31 cellular contexts compared by ENCODE assay signal in genomic region chr9:96050048-96050875, GRCh38.
DNase-seq lines count a peak whose midpoint lies in the region; ATAC-seq and TF ChIP-seq lines count a peak whose summit lies in the region.
"Had no signal": no experiment of that assay in that cellular context is flagged by ENCODE, and none has a peak within 500 bp of the region (broad histone marks: within the 10 kb centered on the region; RNA-seq: fewer than 3 reads in every experiment).

No MANE protein-coding gene starts in this region.

- no peak overlapping the region for H3K4ac ChIP-seq in neuronal stem cell (ENCODE audit: low read length)

- no peak overlapping the region for H3K4me2 ChIP-seq in neuronal stem cell (ENCODE audit: insufficient read depth, low read length, poor library complexity, severe bottlenecking)

- no peak for TF ChIP-seq POLR2A in tibial nerve (IDR thresholded peaks at IDR 0.05)

- no peak for TF ChIP-seq EP300 in tibial nerve (IDR thresholded peaks at IDR 0.05)

- H2AFZ ChIP-seq in neuronal stem cell (ENCODE audit: low read length): peak overlapping the region; percentile 15

- H3K36me3 Mint-ChIP-seq in endothelial cell (ENCODE audit: low read depth, unreplicated experiment): peaks cover 9% of the 10 kb centered on the region

- no peak overlapping the region for H3K4me3 ChIP-seq in neuronal stem cell (ENCODE audit: low read length in 2 of 2)
- no peak overlapping the region for H3K4me3 ChIP-seq in tibial nerve
- H3K4me3 ChIP-seq: left lung, Peyer's patch, sigmoid colon, uterus had no signal

- no peaks in the 10 kb centered on the region for H3K9me3 Mint-ChIP-seq in endothelial cell (ENCODE audit: unreplicated experiment)
- H3K9me3 Mint-ChIP-seq: T-helper 2 cell treated with Interferon-gamma antibody and Interleukin-4, amounts not matched to agents 5 μg/mL and 100 μg/mL, for 36 hours had no signal

- H2BK120ac ChIP-seq in neuronal stem cell (ENCODE audit: low read depth, low read length): no peak overlapping the region

- WGBS in neuronal stem cell (ENCODE audit: extremely low coverage in 2 of 2, insufficient read length in 2 of 2, insufficient replicate concordance in 1 of 2), 2 donors: no CpG with 5 or more reads among the region's 31 CpGs
- WGBS in tibial nerve, 2 donors: 61 to 71% methylated on average over 31 of the region's 31 CpGs

- H3K27ac ChIP-seq in VCaP: peak overlapping the region; percentile 97
- no peak overlapping the region for H3K27ac ChIP-seq in neuronal stem cell (replicated peaks; ENCODE audit: low read length)
- H3K27ac ChIP-seq in tibial nerve: peak overlapping the region; percentile 38 to 95 (median 84)
- H3K27ac ChIP-seq: left lung, neutrophil, psoas muscle, uterus had no signal

- H2AK5ac ChIP-seq in neuronal stem cell (ENCODE audit: low read depth, low read length): peak overlapping the region; percentile 53

- peaks cover 11% of the 10 kb centered on the region for H3K4me1 Mint-ChIP-seq in endothelial cell (ENCODE audit: unreplicated experiment)
- H3K4me1 Mint-ChIP-seq: activated CD4-positive, alpha-beta memory T cell treated with anti-CD3 and anti-CD28 coated beads, Interleukin-2, amount 10 ng/mL, durations not matched to agents 7 days and 5 days; B cell had no signal

- H3K9ac ChIP-seq in neuronal stem cell (ENCODE audit: low read depth, low read length, poor library complexity): no peak overlapping the region

- H3K14ac ChIP-seq in neuronal stem cell (ENCODE audit: low read length): peak overlapping the region; percentile 33

- H3K27me3 Mint-ChIP-seq in endothelial cell (ENCODE audit: unreplicated experiment): peaks cover 7% of the 10 kb centered on the region

- no peaks in the 10 kb centered on the region for H3K27me3 ChIP-seq in neuronal stem cell (ENCODE audit: control insufficient read depth in 3 of 3, insufficient read depth in 3 of 3, low read depth in 1 of 3, low read length in 3 of 3)
- H3K27me3 ChIP-seq in tibial nerve: no peaks in the 10 kb centered on the region
- H3K27me3 ChIP-seq: breast epithelium, Peyer's patch, sigmoid colon, uterus had no signal

- H3K18ac ChIP-seq in neuronal stem cell (ENCODE audit: low read length): peak overlapping the region; percentile 87

- no peak overlapping the region for H4K91ac ChIP-seq in neuronal stem cell (ENCODE audit: low read depth, low read length, poor library complexity)

- H3K9me3 ChIP-seq in neuronal stem cell (replicated peaks in 1 of 2; ENCODE audit: control insufficient read depth in 2 of 2, insufficient read depth in 1 of 2, low read depth in 1 of 2, low read length in 2 of 2) (peaks cover 2 to 10% of the 10 kb centered on the region in 2 donors), tibial nerve (no peaks in the 10 kb centered on the region)
- H3K9me3 ChIP-seq: breast epithelium, left lung, neutrophil, Peyer's patch, psoas muscle, sigmoid colon, uterus had no signal

- H3K27ac Mint-ChIP-seq in endothelial cell (ENCODE audit: unreplicated experiment): no peak overlapping the region
- H3K27ac Mint-ChIP-seq: activated CD4-positive, alpha-beta memory T cell treated with anti-CD3 and anti-CD28 coated beads, Interleukin-2, amount 10 ng/mL, durations not matched to agents 7 days and 5 days; B cell; effector memory CD8-positive, alpha-beta T cell; T-helper 2 cell treated with Interferon-gamma antibody and Interleukin-4, amounts not matched to agents 5 μg/mL and 100 μg/mL, for 36 hours had no signal

- H3K4me3 Mint-ChIP-seq in endothelial cell (ENCODE audit: unreplicated experiment): peak overlapping the region; percentile 56
- H3K4me3 Mint-ChIP-seq: activated CD4-positive, alpha-beta memory T cell treated with anti-CD3 and anti-CD28 coated beads, Interleukin-2, amount 10 ng/mL, durations not matched to agents 7 days and 5 days; B cell; effector memory CD8-positive, alpha-beta T cell; T-helper 2 cell treated with Interferon-gamma antibody and Interleukin-4, amounts not matched to agents 5 μg/mL and 100 μg/mL, for 36 hours had no signal

- H3K36me3 ChIP-seq in neuronal stem cell (replicated peaks in 1 of 2; ENCODE audit: control insufficient read depth in 2 of 2, insufficient read depth in 2 of 2, low read length in 2 of 2): no peaks in the 10 kb centered on the region
- no peaks in the 10 kb centered on the region for H3K36me3 ChIP-seq in tibial nerve
- H3K36me3 ChIP-seq: breast epithelium, left lung, neutrophil, Peyer's patch, sigmoid colon, uterus had no signal

- H2BK15ac ChIP-seq in neuronal stem cell (ENCODE audit: low read length): peak overlapping the region; percentile 41

- no peak for TF ChIP-seq CTCF in VCaP (conservative IDR thresholded peaks at IDR 0.05)
- TF ChIP-seq CTCF in endothelial cell (IDR thresholded peaks at IDR 0.05; ENCODE audit: unreplicated experiment): no peak
- TF ChIP-seq CTCF in tibial nerve (IDR thresholded peaks at IDR 0.05): no peak

- H3K23ac ChIP-seq in neuronal stem cell (ENCODE audit: low read depth, low read length, poor library complexity): no peak overlapping the region

- ATAC-seq in GM18870 (IDR thresholded peaks at IDR 0.05; ENCODE audit: unreplicated experiment): no peak
- ATAC-seq: effector memory CD8-positive, alpha-beta T cell; left lung had no signal

- no peaks in the 10 kb centered on the region for H3K79me1 ChIP-seq in neuronal stem cell (ENCODE audit: low read depth, low read length)

- H2BK12ac ChIP-seq in neuronal stem cell (ENCODE audit: low read length): peak overlapping the region; percentile 85

- H3K4me1 ChIP-seq in neuronal stem cell (ENCODE audit: control insufficient read depth in 2 of 2, insufficient read depth in 1 of 2, low read depth in 1 of 2, low read length in 2 of 2) (peaks cover 24 to 26% of the 10 kb centered on the region in 2 donors), tibial nerve (peaks cover 0 to 50% (median 20%) of the 10 kb centered on the region in 4 donors)
- H3K4me1 ChIP-seq: breast epithelium, left lung, psoas muscle, uterus had no signal

- no peak overlapping the region for H2BK5ac ChIP-seq in neuronal stem cell (ENCODE audit: low read length)

- H4K8ac ChIP-seq in neuronal stem cell (ENCODE audit: low read depth, low read length): no peak overlapping the region

- no peak for DNase-seq in endothelial cell (ENCODE audit: low spot score)
- no peak for DNase-seq in neuronal stem cell (ENCODE audit: low spot score)
- DNase-seq in tibial nerve (ENCODE audit: low spot score in 2 of 2): no peak
- no peak for DNase-seq in DMS114 treated with DMSO at 0.1 percent for 48 hours (lab: John Stamatoyannopoulos, UW; ENCODE audit: unreplicated experiment)
- no peak for DNase-seq in NCI-H748 treated with DMSO at 0.1 percent for 48 hours (lab: John Stamatoyannopoulos, UW)
- DNase-seq: ACHN; activated CD4-positive, alpha-beta memory T cell treated with anti-CD3 and anti-CD28 coated beads, Interleukin-2, amount 10 ng/mL, durations not matched to agents 7 days and 5 days; activated CD8-positive, alpha-beta memory T cell treated with anti-CD3 and anti-CD28 coated beads, Interleukin-2, amount 50 U/mL, for 48 hours; activated naive CD4-positive, alpha-beta T cell treated with anti-CD3 and anti-CD28 coated beads, Interleukin-2, amount 50 U/mL, for 16 hours; cortex of kidney; DMS153; effector memory CD8-positive, alpha-beta T cell; erythroblast; Karpas-422; mesenchymal stem cell; NCI-H1417; NCI-H2081 treated with DMSO at 0.1 percent for 48 hours; NCI-H226; Peyer's patch; SHP77; stimulated activated CD4-positive, alpha-beta T cell treated with anti-CD3 and anti-CD28 coated beads, Interleukin-4, amount 100 ng/mL, for 24 hours had no signal
